In genomic region chr1:245345191-245345884, GRCh38 we compare ENCODE assay signal across 16 cellular contexts.
A peak's percentile ranks its signal among the peaks of the same experiment; 100 is the strongest.
DNase-seq lines count a peak whose midpoint lies in the region; ATAC-seq and TF ChIP-seq lines count a peak whose summit lies in the region.
"Had no signal": no experiment of that assay in that cellular context is flagged by ENCODE, and none has a peak within 500 bp of the region (broad histone marks: within the 10 kb centered on the region; RNA-seq: fewer than 3 reads in every experiment).

No MANE protein-coding gene starts in this region.

- ATAC-seq in stimulated activated memory B cell treated with anti-CD40 and anti-IgM and Interleukin-4, amounts not matched to agents 10 μg/mL and 1 μg/mL and 100 μg/mL, for 72 hours = peak; percentile 17
- no peak for ATAC-seq in GM19351 (IDR thresholded peaks at IDR 0.05; ENCODE audit: unreplicated experiment)

- peaks cover 2% of the 10 kb centered on the region for H3K9me3 Mint-ChIP-seq in stimulated activated memory B cell treated with anti-CD40 and anti-IgM and Interleukin-4, amounts not matched to agents 10 μg/mL and 1 μg/mL and 100 μg/mL, for 72 hours
- H3K9me3 Mint-ChIP-seq: T-helper 1 cell treated with Interleukin-12 subunit alpha and Interleukin-12 subunit beta and Interleukin-4 antibody, amounts not matched to agents 30 μg/mL and 1 μg/mL, for 36 hours had no signal

- no peaks in the 10 kb centered on the region for H3K4me1 Mint-ChIP-seq in stimulated activated memory B cell treated with anti-CD40 and anti-IgM and Interleukin-4, amounts not matched to agents 10 μg/mL and 1 μg/mL and 100 μg/mL, for 72 hours

- H3K36me3 Mint-ChIP-seq in stimulated activated memory B cell treated with anti-CD40 and anti-IgM and Interleukin-4, amounts not matched to agents 10 μg/mL and 1 μg/mL and 100 μg/mL, for 72 hours = no peaks in the 10 kb centered on the region
- H3K36me3 Mint-ChIP-seq: activated naive CD8-positive, alpha-beta T cell had no signal

- DNase-seq in NCI-H748 (lab: John Stamatoyannopoulos, UW; ENCODE audit: unreplicated experiment) (peak; percentile 9), NCI-H748 treated with DMSO at 0.1 percent for 48 hours (lab: John Stamatoyannopoulos, UW) (no peak), NCI-H2227 treated with DMSO at 0.1 percent for 48 hours (lab: John Stamatoyannopoulos, UW) (peak; percentile 35), epithelial cell of proximal tubule (ENCODE audit: low read depth) (no peak), RWPE1 (ENCODE audit: low spot score) (no peak), 8988T (no peak)
- DNase-seq: activated CD4-positive, CD25-positive, alpha-beta regulatory T cell; C1 segment of cervical spinal cord; colonic mucosa; DMS153; NCI-H2081 had no signal

- TF ChIP-seq CTCF in epithelial cell of proximal tubule (conservative IDR thresholded peaks at IDR 0.05; ENCODE audit: low read depth, low read length) (peak; percentile 12), RWPE1 (conservative IDR thresholded peaks at IDR 0.05; ENCODE audit: low read depth) (no peak)

- POLR2A ChIA-PET in RWPE1 (lab: Yijun Ruan, JAX; ENCODE audit: low non-redundant PET) = no interaction called here

- CTCF ChIA-PET in RWPE1 (lab: Yijun Ruan, JAX) = no interaction called here

- H3K27me3 Mint-ChIP-seq in stimulated activated memory B cell treated with anti-CD40 and anti-IgM and Interleukin-4, amounts not matched to agents 10 μg/mL and 1 μg/mL and 100 μg/mL, for 72 hours = peaks cover 51% of the 10 kb centered on the region
- H3K27me3 Mint-ChIP-seq: activated naive CD8-positive, alpha-beta T cell had no signal

- H3K27ac ChIP-seq in RWPE1 = no peak overlapping the region
- H3K27ac ChIP-seq: colonic mucosa, thoracic aorta had no signal

- H3K4me3 ChIP-seq in epithelial cell of proximal tubule (ENCODE audit: low read depth, low read length) = no peak overlapping the region
- H3K4me3 ChIP-seq: colonic mucosa, thoracic aorta had no signal

- no peak overlapping the region for H3K27ac Mint-ChIP-seq in stimulated activated memory B cell treated with anti-CD40 and anti-IgM and Interleukin-4, amounts not matched to agents 10 μg/mL and 1 μg/mL and 100 μg/mL, for 72 hours
- H3K27ac Mint-ChIP-seq: activated naive CD8-positive, alpha-beta T cell; T-helper 1 cell treated with Interleukin-12 subunit alpha and Interleukin-12 subunit beta and Interleukin-4 antibody, amounts not matched to agents 30 μg/mL and 1 μg/mL, for 36 hours had no signal

- H3K4me3 Mint-ChIP-seq in stimulated activated memory B cell treated with anti-CD40 and anti-IgM and Interleukin-4, amounts not matched to agents 10 μg/mL and 1 μg/mL and 100 μg/mL, for 72 hours = no peak overlapping the region
- H3K4me3 Mint-ChIP-seq: activated naive CD8-positive, alpha-beta T cell; T-helper 1 cell treated with Interleukin-12 subunit alpha and Interleukin-12 subunit beta and Interleukin-4 antibody, amounts not matched to agents 30 μg/mL and 1 μg/mL, for 36 hours had no signal

Comparison
In these comparisons a context has a peak if more than half of its experiments do, and no peak if none do; other contexts are left out.
1. DNase-seq: peak in NCI-H748 (single experiment) and NCI-H2227 treated with DMSO at 0.1 percent for 48 hours (single experiment); none in NCI-H748 treated with DMSO at 0.1 percent for 48 hours (single experiment), epithelial cell of proximal tubule (single experiment), RWPE1 (single experiment) and 8988T (single experiment).